11 cellular contexts compared by ENCODE assay signal in genomic region chr1:201941420-201942128, GRCh38. TPM values are rescaled to one million over a fixed set of nuclear protein-coding genes. Genes with fewer than 3 reads are reported as not detected.
DNase-seq lines count a peak whose midpoint lies in the region; ATAC-seq and TF ChIP-seq lines count a peak whose summit lies in the region.
"Had no signal": no experiment of that assay in that cellular context is flagged by ENCODE, and none has a peak within 500 bp of the region (broad histone marks: within the 10 kb centered on the region; RNA-seq: fewer than 3 reads in every experiment).

No MANE protein-coding gene starts in this region.

- no peak overlapping the region for H3K27ac Mint-ChIP-seq in activated T-helper 17 cell treated with anti-CD3 and anti-CD28 coated beads, Interleukin-2, amount 50 U/mL, for 72 hours

- H3K36me3 ChIP-seq in lower lobe of right lung = no peaks in the 10 kb centered on the region
- H3K36me3 ChIP-seq in tibial artery = peaks cover 43 to 62% (median 44%) of the 10 kb centered on the region in 3 donors
- H3K36me3 ChIP-seq: neutrophil had no signal

- intact Hi-C loops in lower lobe of right lung (cut with DNase I) = no loop called here
- intact Hi-C loops in tibial artery (cut with DNase I; ENCODE audit: low total_unique reads) = loop anchor here (5.0 kb wide), 1 partner anchor 44 kb away; no protein-coding TSS in a partner anchor

- ATAC-seq in lower lobe of right lung = no peak
- ATAC-seq in activated T-helper 17 cell treated with anti-CD3 and anti-CD28 coated beads, Interleukin-2, amount 50 U/mL, for 72 hours (replicated peaks) = no peak
- ATAC-seq in GM21423 (IDR thresholded peaks at IDR 0.05; ENCODE audit: unreplicated experiment) = no peak

- no peaks in the 10 kb centered on the region for H3K4me1 Mint-ChIP-seq in activated T-helper 17 cell treated with anti-CD3 and anti-CD28 coated beads, Interleukin-2, amount 50 U/mL, for 72 hours

- H3K27me3 Mint-ChIP-seq in activated T-helper 17 cell treated with anti-CD3 and anti-CD28 coated beads, Interleukin-2, amount 50 U/mL, for 72 hours = peaks cover 32% of the 10 kb centered on the region

- peak; percentile 64 for DNase-seq in NCI-H2107 (lab: John Stamatoyannopoulos, UW)
- DNase-seq in cerebellar cortex (ENCODE audit: low spot score) = peak; percentile 39
- no peak for DNase-seq in lower lobe of right lung
- DNase-seq in tibial artery = no peak
- no peak for DNase-seq in NCI-H2171 treated with DMSO at 0.1 percent for 48 hours (lab: John Stamatoyannopoulos, UW)
- DNase-seq in effector CD4-positive, alpha-beta T cell = no peak
- DNase-seq: activated CD4-positive, alpha-beta T cell treated with anti-CD3 and anti-CD28 coated beads, Interleukin-2, amount 50 U/mL, for 1 hour; amygdala had no signal

- H3K4me3 ChIP-seq in lower lobe of right lung (peak overlapping the region; percentile 21), tibial artery (peak overlapping the region; percentile 83 to 92)

- H3K4me1 ChIP-seq in lower lobe of right lung (peaks cover 32% of the 10 kb centered on the region), tibial artery (peaks cover 0 to 50% (median 28%) of the 10 kb centered on the region in 4 donors)

- no peak overlapping the region for H3K4me3 Mint-ChIP-seq in activated T-helper 17 cell treated with anti-CD3 and anti-CD28 coated beads, Interleukin-2, amount 50 U/mL, for 72 hours

- no peaks in the 10 kb centered on the region for H3K9me3 Mint-ChIP-seq in activated T-helper 17 cell treated with anti-CD3 and anti-CD28 coated beads, Interleukin-2, amount 50 U/mL, for 72 hours

- no peaks in the 10 kb centered on the region for H3K9me3 ChIP-seq in lower lobe of right lung
- no peaks in the 10 kb centered on the region for H3K9me3 ChIP-seq in tibial artery
- H3K9me3 ChIP-seq: neutrophil had no signal

- H3K27ac ChIP-seq in lower lobe of right lung (no peak overlapping the region), tibial artery (peak overlapping the region; percentile 95 to 97)
- H3K27ac ChIP-seq: neutrophil had no signal

- H3K27me3 ChIP-seq in lower lobe of right lung (ENCODE audit: low read depth) = peaks cover 11% of the 10 kb centered on the region
- H3K27me3 ChIP-seq in tibial artery = no peaks in the 10 kb centered on the region

- H3K36me3 Mint-ChIP-seq in activated T-helper 17 cell treated with anti-CD3 and anti-CD28 coated beads, Interleukin-2, amount 50 U/mL, for 72 hours (ENCODE audit: low read depth) = no peaks in the 10 kb centered on the region

- TF ChIP-seq CTCF in lower lobe of right lung (IDR thresholded peaks at IDR 0.05) (no peak), tibial artery (IDR thresholded peaks at IDR 0.05) (no peak)

RNA-seq across cellular contexts. Expression of gene LMOD1, which starts 4.8 kb away (rescaled TPM):
- 24.2 TPM for total RNA-seq in lower lobe of right lung
- total RNA-seq in activated T-helper 17 cell treated with anti-CD3 and anti-CD28 coated beads, Interleukin-2, amount 50 U/mL, for 72 hours = not detected

RNA-seq across cellular contexts. Expression of gene TIMM17A, which starts 13.7 kb away (rescaled TPM):
- total RNA-seq in lower lobe of right lung = 28.5 TPM
- total RNA-seq in activated T-helper 17 cell treated with anti-CD3 and anti-CD28 coated beads, Interleukin-2, amount 50 U/mL, for 72 hours = 10 to 100 TPM; 40.5 to 93.4 TPM

RNA-seq across cellular contexts. Expression of gene RNPEP, which starts 40.9 kb away (rescaled TPM):
- 73.8 TPM for total RNA-seq in lower lobe of right lung
- 10 to 100 TPM; 36.9 to 39.8 TPM for total RNA-seq in activated T-helper 17 cell treated with anti-CD3 and anti-CD28 coated beads, Interleukin-2, amount 50 U/mL, for 72 hours

RNA-seq across cellular contexts. Expression of gene SHISA4, which starts 52.9 kb away (rescaled TPM):
- total RNA-seq in lower lobe of right lung = 7.8 TPM
- total RNA-seq in activated T-helper 17 cell treated with anti-CD3 and anti-CD28 coated beads, Interleukin-2, amount 50 U/mL, for 72 hours = 1 to 10 TPM in 1 of 2 donors, under 1 TPM in 1; 0.69 to 1.6 TPM

Comparison
In these comparisons a context has a peak if more than half of its experiments do, and no peak if none do; other contexts are left out.
1. DNase-seq: peak in NCI-H2107 (single experiment) and cerebellar cortex (single experiment); none in lower lobe of right lung (single experiment), tibial artery (0 of 2), NCI-H2171 treated with DMSO at 0.1 percent for 48 hours (single experiment) and effector CD4-positive, alpha-beta T cell (single experiment).
2. RNA of gene LMOD1, which starts 4.8 kb away (total RNA-seq): 24.2 TPM in lower lobe of right lung (single experiment); not detected in activated T-helper 17 cell treated with anti-CD3 and anti-CD28 coated beads, Interleukin-2, amount 50 U/mL, for 72 hours; every median in the first group is over 10 times any median in the second.